Comparison of ENCODE assay signal across 16 cellular contexts in the genomic region with DNA sequence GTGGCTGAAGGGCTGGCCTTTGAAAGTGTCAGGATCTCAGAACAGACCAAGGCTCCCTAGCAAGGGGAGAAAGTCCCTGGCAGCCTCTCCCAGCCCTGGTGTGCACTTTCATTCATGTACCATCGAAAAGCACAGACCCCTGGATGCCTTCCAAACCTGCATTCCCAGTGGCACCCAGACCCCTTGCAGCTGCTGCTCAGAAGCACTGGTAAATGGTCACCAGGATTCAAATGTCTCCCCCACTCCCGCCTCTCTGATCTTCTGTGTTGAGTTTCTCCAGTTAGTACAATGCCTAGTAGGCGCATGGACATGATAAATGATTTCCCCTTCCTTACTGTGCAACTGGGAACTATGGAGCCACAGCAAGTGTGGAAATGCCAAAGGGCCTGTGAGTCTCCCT.
A peak's percentile ranks its signal among the peaks of the same experiment; 100 is the strongest.
DNase-seq lines count a peak whose midpoint lies in the region; ATAC-seq and TF ChIP-seq lines count a peak whose summit lies in the region.
"Had no signal": no experiment of that assay in that cellular context is flagged by ENCODE, and none has a peak within 500 bp of the region (broad histone marks: within the 10 kb centered on the region; RNA-seq: fewer than 3 reads in every experiment).

No MANE protein-coding gene starts in this region.

- H2AFZ ChIP-seq in mammary epithelial cell (ENCODE audit: low read depth, low read length) = peak overlapping the region; percentile 75

- H4K20me1 ChIP-seq in mammary epithelial cell (ENCODE audit: insufficient read depth, low read length) = no peaks in the 10 kb centered on the region

- H3K9me3 ChIP-seq in mammary epithelial cell (replicated peaks; ENCODE audit: insufficient read depth, low read length) (no peaks in the 10 kb centered on the region), mesodermal cell (ENCODE audit: control insufficient read depth, low read length) (no peaks in the 10 kb centered on the region)
- H3K9me3 ChIP-seq: psoas muscle had no signal

- H3K36me3 ChIP-seq in mammary epithelial cell (ENCODE audit: insufficient read depth, low read length) (no peaks in the 10 kb centered on the region), mesodermal cell (ENCODE audit: control insufficient read depth, insufficient read depth, low read length) (peaks cover 14% of the 10 kb centered on the region)

- no peaks in the 10 kb centered on the region for H3K27me3 ChIP-seq in mammary epithelial cell (ENCODE audit: insufficient read depth, low read length)

- DNase-seq in A172 (ENCODE audit: low spot score) (peak; percentile 21), LHCN-M2 (ENCODE audit: low read depth) (peak; percentile 21), mammary epithelial cell (no peak), DMS 273 treated with DMSO at 0.1 percent for 48 hours (lab: John Stamatoyannopoulos, UW) (no peak), activated gamma-delta T cell treated with Interleukin-2 at 50 U/mL for 16 hours (no peak)
- no peak for DNase-seq in activated CD8-positive, alpha-beta memory T cell treated with anti-CD3 and anti-CD28 coated beads, Interleukin-2, amount 50 U/mL, for 4 hours
- DNase-seq: activated CD4-positive, alpha-beta T cell treated with anti-CD3 and anti-CD28 coated beads for 1 hour; activated CD8-positive, alpha-beta memory T cell treated with anti-CD3 and anti-CD28 coated beads, Interleukin-2, amount 50 U/mL, for 48 hours; activated naive CD4-positive, alpha-beta T cell treated with anti-CD3 and anti-CD28 coated beads for 36 hours; glutamatergic neuron; NCI-H187; NCI-H446 treated with DMSO at 0.1 percent for 48 hours; T-helper 17 cell had no signal

- H3K4me3 ChIP-seq in mammary epithelial cell (replicated peaks in 1 of 3; ENCODE audit: insufficient read depth in 1 of 3, low read depth in 2 of 3, low read length in 3 of 3) (no peak overlapping the region), mesodermal cell (ENCODE audit: extremely low read depth, insufficient read depth, low read length, poor library complexity, severe bottlenecking) (no peak overlapping the region)
- H3K4me3 ChIP-seq: psoas muscle had no signal

- H3K79me2 ChIP-seq in mammary epithelial cell (ENCODE audit: insufficient read depth, low read length) = no peaks in the 10 kb centered on the region

- dilution Hi-C loops in mammary epithelial cell (cut with HindIII; ENCODE audit: low sequenced_read_pairs) = no loop called here

- in situ Hi-C loops in mammary epithelial cell (cut with MboI; ENCODE audit: low sequenced_read_pairs in 2 of 2) = no loop called here

- intact Hi-C loops in mammary epithelial cell (cut with micrococcal nuclease) = no loop called here

- no peak for ATAC-seq in GM21447 (IDR thresholded peaks at IDR 0.05; ENCODE audit: unreplicated experiment)
- ATAC-seq: T-helper 17 cell had no signal

- CTCF ChIA-PET in mammary epithelial cell (lab: Charles Lee; ENCODE audit: low non-redundant PET) = no interaction called here

- BruUV-seq in mammary epithelial cell (replicated peaks; lab: Mats Ljungman, UMichigan) = no TSS peak

- H3K9ac ChIP-seq in mammary epithelial cell (ENCODE audit: insufficient read depth, low read length) = no peak overlapping the region

- WGBS in mammary epithelial cell (ENCODE audit: low coverage, missing lambda C conversion rate) = 67% methylated on average over 3 of the region's 3 CpGs
- WGBS in mesodermal cell (ENCODE audit: insufficient coverage in 2 of 2), 2 experiments = 90 to 100% methylated on average over 3 of the region's 3 CpGs

- H3K27ac ChIP-seq in mammary epithelial cell (ENCODE audit: insufficient read depth, low read depth, low read length) = no peak overlapping the region
- peak overlapping the region; percentile 71 for H3K27ac ChIP-seq in mesodermal cell (ENCODE audit: low read depth, low read length, severe bottlenecking)

- H3K4me2 ChIP-seq in mammary epithelial cell (ENCODE audit: insufficient read depth, low read depth, low read length) = peak overlapping the region; percentile 53

- no peak for TF ChIP-seq CTCF in mammary epithelial cell (conservative IDR thresholded peaks at IDR 0.05 in 1 of 2, IDR thresholded peaks at IDR 0.05 in 1 of 2; ENCODE audit: extremely low read depth in 1 of 2, insufficient read depth in 1 of 2, low read depth in 1 of 2, low read length in 2 of 2)

- H3K4me1 ChIP-seq in mammary epithelial cell (ENCODE audit: insufficient read depth, low read length) (peaks cover 17% of the 10 kb centered on the region), mesodermal cell (ENCODE audit: control insufficient read depth, insufficient read depth, low read length, poor library complexity, severe bottlenecking) (peaks cover 64% of the 10 kb centered on the region)

Comparison
In these comparisons a context has a peak if more than half of its experiments do, and no peak if none do; other contexts are left out.
1. DNase-seq: peak in A172 (single experiment) and LHCN-M2 (single experiment); none in mammary epithelial cell (single experiment), DMS 273 treated with DMSO at 0.1 percent for 48 hours (single experiment), activated gamma-delta T cell treated with Interleukin-2 at 50 U/mL for 16 hours (single experiment) and activated CD8-positive, alpha-beta memory T cell treated with anti-CD3 and anti-CD28 coated beads, Interleukin-2, amount 50 U/mL, for 4 hours (single experiment).